ENCODE assay signal across 18 cellular contexts in genomic region chr3:139119331-139120025, GRCh38.
DNase-seq lines count a peak whose midpoint lies in the region; ATAC-seq and TF ChIP-seq lines count a peak whose summit lies in the region.
"Had no signal": no experiment of that assay in that cellular context is flagged by ENCODE, and none has a peak within 500 bp of the region (broad histone marks: within the 10 kb centered on the region; RNA-seq: fewer than 3 reads in every experiment).

No MANE protein-coding gene starts in this region.

- H3K27me3 Mint-ChIP-seq in osteocyte (ENCODE audit: unreplicated experiment), result peaks cover 3% of the 10 kb centered on the region
- H3K27me3 Mint-ChIP-seq: CD4-positive, CD25-positive, alpha-beta regulatory T cell had no signal

- H3K27me3 ChIP-seq in heart right ventricle, result no peaks in the 10 kb centered on the region
- no peaks in the 10 kb centered on the region for H3K27me3 ChIP-seq in esophagus muscularis mucosa
- H3K27me3 ChIP-seq: MG63, Peyer's patch had no signal

- no peaks in the 10 kb centered on the region for H3K36me3 Mint-ChIP-seq in osteocyte (ENCODE audit: unreplicated experiment)
- H3K36me3 Mint-ChIP-seq: CD4-positive, CD25-positive, alpha-beta regulatory T cell had no signal

- TF ChIP-seq POLR2A in esophagus muscularis mucosa (IDR thresholded peaks at IDR 0.05; ENCODE audit: low read depth), result no peak

- POLR2A ChIA-PET in HEK293T (lab: Yijun Ruan, JAX), result no interaction called here

- no peak for ATAC-seq in heart right ventricle
- ATAC-seq: GM23338 had no signal

- no peak overlapping the region for H3K4me3 Mint-ChIP-seq in osteocyte (ENCODE audit: unreplicated experiment)
- H3K4me3 Mint-ChIP-seq: CD4-positive, CD25-positive, alpha-beta regulatory T cell; GM23338 had no signal

- no peak overlapping the region for H3K27ac Mint-ChIP-seq in osteocyte (ENCODE audit: unreplicated experiment)
- H3K27ac Mint-ChIP-seq: CD4-positive, CD25-positive, alpha-beta regulatory T cell; GM23338 had no signal

- TF ChIP-seq EP300 in esophagus muscularis mucosa (IDR thresholded peaks at IDR 0.05), result no peak

- WGBS in heart right ventricle, 2 donors, result 71 to 73% methylated on average over 1 of the region's 1 CpG
- no CpG with 5 or more reads among the region's 1 CpG for WGBS in esophagus muscularis mucosa

- no peaks in the 10 kb centered on the region for H3K9me3 Mint-ChIP-seq in osteocyte (ENCODE audit: unreplicated experiment)
- H3K9me3 Mint-ChIP-seq: GM23338 had no signal

- no peak overlapping the region for H3K27ac ChIP-seq in heart right ventricle
- H3K27ac ChIP-seq in esophagus muscularis mucosa (replicated peaks in 1 of 4), result no peak overlapping the region
- H3K27ac ChIP-seq: KMS-11, Peyer's patch had no signal

- CTCF ChIA-PET in HEK293T (lab: Yijun Ruan, JAX), result no interaction called here

- DNase-seq in cardiac septum (ENCODE audit: low spot score) (peak; percentile 70), heart right ventricle (no peak), esophagus muscularis mucosa (ENCODE audit: extremely low spot score) (peak; percentile 77), osteocyte (ENCODE audit: extremely low spot score, unreplicated experiment) (peak; percentile 79), NCI-H1105 (lab: John Stamatoyannopoulos, UW) (no peak), NCI-H1092 treated with DMSO at 0.1 percent for 48 hours (lab: John Stamatoyannopoulos, UW) (no peak), superior temporal gyrus (ENCODE audit: extremely low spot score) (no peak), HEK293T (ENCODE audit: extremely low spot score) (no peak)
- DNase-seq: CD4-positive, CD25-positive, alpha-beta regulatory T cell; NCI-H1930; NCI-H2171 treated with DMSO at 0.1 percent for 48 hours; NCI-H82; Peyer's patch; Right ventricle myocardium superior had no signal

- no peak for TF ChIP-seq CTCF in heart right ventricle (IDR thresholded peaks at IDR 0.05)
- no peak for TF ChIP-seq CTCF in esophagus muscularis mucosa (IDR thresholded peaks at IDR 0.05)
- TF ChIP-seq CTCF in osteocyte (IDR thresholded peaks at IDR 0.05), result no peak

- no peaks in the 10 kb centered on the region for H3K9me3 ChIP-seq in heart right ventricle
- no peaks in the 10 kb centered on the region for H3K9me3 ChIP-seq in esophagus muscularis mucosa
- H3K9me3 ChIP-seq: MG63, Peyer's patch had no signal

- peaks cover 2% of the 10 kb centered on the region for H3K4me1 Mint-ChIP-seq in osteocyte (ENCODE audit: unreplicated experiment)
- H3K4me1 Mint-ChIP-seq: CD4-positive, CD25-positive, alpha-beta regulatory T cell had no signal

- H3K36me3 ChIP-seq in heart right ventricle, result no peaks in the 10 kb centered on the region
- H3K36me3 ChIP-seq in esophagus muscularis mucosa, result no peaks in the 10 kb centered on the region
- H3K36me3 ChIP-seq: MG63, Peyer's patch had no signal

- intact Hi-C loops in cardiac septum (cut with DNase I) (no loop called here), heart right ventricle (cut with DNase I) (no loop called here), esophagus muscularis mucosa (cut with DNase I) (no loop called here)

- H3K4me3 ChIP-seq in heart right ventricle (no peak overlapping the region), esophagus muscularis mucosa (no peak overlapping the region)
- H3K4me3 ChIP-seq: GM12878, GM23338, MG63, Peyer's patch had no signal

- H3K4me1 ChIP-seq in heart right ventricle, result peaks cover 0 to 22% (median 0%) of the 10 kb centered on the region in 9 donors
- H3K4me1 ChIP-seq in esophagus muscularis mucosa, result no peaks in the 10 kb centered on the region

TF ChIP-seq in HEK293T, 16 proteins besides CTCF, POLR2A, EP300 and RAD21:
- TF ChIP-seq ELF4 (IDR thresholded peaks at IDR 0.05) (no peak), CTBP1 (IDR thresholded peaks at IDR 0.05; ENCODE audit: borderline replicate concordance) (no peak), SP1 (IDR thresholded peaks at IDR 0.05) (no peak), FOXK2 (IDR thresholded peaks at IDR 0.05) (no peak), ZNF384 (IDR thresholded peaks at IDR 0.05) (no peak), TARDBP (IDR thresholded peaks at IDR 0.05) (no peak), HDGF (IDR thresholded peaks at IDR 0.05; ENCODE audit: borderline replicate concordance) (no peak), NFRKB (IDR thresholded peaks at IDR 0.05) (no peak), FOXA1 (IDR thresholded peaks at IDR 0.05) (no peak), SUZ12 (IDR thresholded peaks at IDR 0.05) (no peak)
- TF ChIP-seq, protein P1, sequence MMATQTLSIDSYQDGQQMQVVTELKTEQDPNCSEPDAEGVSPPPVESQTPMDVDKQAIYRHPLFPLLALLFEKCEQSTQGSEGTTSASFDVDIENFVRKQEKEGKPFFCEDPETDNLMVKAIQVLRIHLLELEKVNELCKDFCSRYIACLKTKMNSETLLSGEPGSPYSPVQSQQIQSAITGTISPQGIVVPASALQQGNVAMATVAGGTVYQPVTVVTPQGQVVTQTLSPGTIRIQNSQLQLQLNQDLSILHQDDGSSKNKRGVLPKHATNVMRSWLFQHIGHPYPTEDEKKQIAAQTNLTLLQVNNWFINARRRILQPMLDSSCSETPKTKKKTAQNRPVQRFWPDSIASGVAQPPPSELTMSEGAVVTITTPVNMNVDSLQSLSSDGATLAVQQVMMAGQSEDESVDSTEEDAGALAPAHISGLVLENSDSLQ (IDR thresholded peaks at IDR 0.05), result no peak
TF ChIP-seq in HEK293T: peak in this region for 0.

Comparison
In these comparisons a context has a peak if more than half of its experiments do, and no peak if none do; other contexts are left out.
1. DNase-seq: peak in cardiac septum (single experiment), esophagus muscularis mucosa (single experiment) and osteocyte (single experiment); none in heart right ventricle (0 of 2), NCI-H1105 (single experiment), NCI-H1092 treated with DMSO at 0.1 percent for 48 hours (single experiment), superior temporal gyrus (single experiment) and HEK293T (single experiment).